ENCODE assay signal across 10 cellular contexts in the genomic region with DNA sequence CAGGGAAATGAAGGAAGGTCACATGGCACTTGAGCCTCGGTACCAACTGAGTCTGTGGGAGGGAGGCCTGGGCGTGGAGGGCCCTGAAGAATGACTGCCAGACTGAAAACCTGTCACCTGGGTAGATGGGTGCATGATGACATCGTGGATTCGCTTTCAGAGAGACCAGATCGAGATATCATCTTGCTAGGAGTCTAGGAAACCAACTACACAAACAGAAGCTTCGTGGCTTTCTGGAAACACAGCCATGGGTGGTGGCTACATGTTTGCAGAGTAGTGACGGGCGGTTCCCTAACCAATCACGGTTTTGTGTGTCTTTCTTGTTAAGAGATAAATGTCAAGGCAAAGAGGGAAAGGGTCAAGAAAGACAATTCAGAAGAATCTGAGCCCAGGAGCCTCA.
A peak's percentile ranks its signal among the peaks of the same experiment; 100 is the strongest.
DNase-seq lines count a peak whose midpoint lies in the region; ATAC-seq and TF ChIP-seq lines count a peak whose summit lies in the region.
"Had no signal": no experiment of that assay in that cellular context is flagged by ENCODE, and none has a peak within 500 bp of the region (broad histone marks: within the 10 kb centered on the region; RNA-seq: fewer than 3 reads in every experiment).

No MANE protein-coding gene starts in this region.

- intact Hi-C loops in ovary (cut with DNase I) = no loop called here

- H2AK5ac ChIP-seq in H9 (ENCODE audit: insufficient read length, low read length) = no peak overlapping the region

- H3K9me2 ChIP-seq in OCI-LY1 (ENCODE audit: low read depth, low read length) = no peaks in the 10 kb centered on the region

- no peaks in the 10 kb centered on the region for H3F3A ChIP-seq in OCI-LY1 (ENCODE audit: insufficient read depth, low read length)

- peaks cover 7% of the 10 kb centered on the region for H3K36me3 Mint-ChIP-seq in CD4-positive, CD25-positive, alpha-beta regulatory T cell
- peaks cover 16 to 35% (median 30%) of the 10 kb centered on the region in 3 experiments for H3K36me3 Mint-ChIP-seq in H9 (ENCODE audit: insufficient read depth in 1 of 3, low read depth in 3 of 3)

- peaks cover 0 to 8% (median 0%) of the 10 kb centered on the region in 7 donors for H3K9me3 Mint-ChIP-seq in CD4-positive, CD25-positive, alpha-beta regulatory T cell
- peaks cover 20 to 30% of the 10 kb centered on the region in 2 experiments for H3K9me3 Mint-ChIP-seq in H9

- ATAC-seq in CD4-positive, CD25-positive, alpha-beta regulatory T cell (ENCODE audit: low read depth in 2 of 2) = peak; percentile 60 to 72
- peak; percentile 37 for ATAC-seq in GM21619 (IDR thresholded peaks at IDR 0.05; ENCODE audit: unreplicated experiment)

- DNase-seq in CD4-positive, CD25-positive, alpha-beta regulatory T cell = peak; percentile 23 to 62 (median 54)
- DNase-seq in effector CD4-positive, alpha-beta T cell = peak; percentile 42
- DNase-seq in NCI-H1417 (lab: John Stamatoyannopoulos, UW) (no peak), H9 (no peak), GOT3 (lab: John Stamatoyannopoulos, UW) (no peak), ovary (no peak)

- WGBS in H9 (ENCODE audit: extremely low coverage, insufficient read length, low lambda C conversion rate) = no CpG with 5 or more reads among the region's 9 CpGs
- 93 to 94% (median 93%) methylated on average over 9 of the region's 9 CpGs for WGBS in ovary, 3 donors

- no peak overlapping the region for H2BK15ac ChIP-seq in H9 (ENCODE audit: low read depth, low read length)

- no peaks in the 10 kb centered on the region for H3K23me2 ChIP-seq in H9 (ENCODE audit: insufficient read length, low read depth, low read length, poor library complexity, severe bottlenecking)

- TF ChIP-seq EP300 in ovary (IDR thresholded peaks at IDR 0.05) = no peak

- H3K9ac ChIP-seq in OCI-LY1 (ENCODE audit: low read length) (no peak overlapping the region), H9 (ENCODE audit: extremely low read depth, insufficient read length, low read length) (no peak overlapping the region)
- H3K9ac ChIP-seq: BLaER1 had no signal

- H3K18ac ChIP-seq in H9 (ENCODE audit: insufficient read length, low read depth, low read length) = no peak overlapping the region

- peak overlapping the region; percentile 95 to 97 (median 96) for H3K27ac Mint-ChIP-seq in CD4-positive, CD25-positive, alpha-beta regulatory T cell
- peak overlapping the region in 1 of 3 experiments; percentile 5; a peak in 2 of 7 replicates for H3K27ac Mint-ChIP-seq in H9

- no peak overlapping the region for H2BK5ac ChIP-seq in H9 (ENCODE audit: insufficient read length, low read length)

- no peaks in the 10 kb centered on the region for H3K27me3 ChIP-seq in CD4-positive, CD25-positive, alpha-beta regulatory T cell (ENCODE audit: control insufficient read depth, insufficient read depth, low read length)
- no peaks in the 10 kb centered on the region for H3K27me3 ChIP-seq in OCI-LY1 (ENCODE audit: insufficient read depth, low read length)
- H3K27me3 ChIP-seq in H9 (ENCODE audit: insufficient read depth, low read length) = no peaks in the 10 kb centered on the region
- H3K27me3 ChIP-seq in ovary = no peaks in the 10 kb centered on the region
- H3K27me3 ChIP-seq: BLaER1 had no signal

- H2AFZ ChIP-seq in OCI-LY1 (ENCODE audit: low read length) = no peak overlapping the region
- no peak overlapping the region for H2AFZ ChIP-seq in H9 (ENCODE audit: low read length)

- no peak overlapping the region for H4K5ac ChIP-seq in H9 (ENCODE audit: insufficient read length, low read depth, low read length)

- TF ChIP-seq POLR2A in ovary (IDR thresholded peaks at IDR 0.05) = no peak

- peak overlapping the region; percentile 72 for H3K27ac ChIP-seq in CD4-positive, CD25-positive, alpha-beta regulatory T cell (ENCODE audit: insufficient read depth, low read length, poor library complexity, severe bottlenecking)
- peak overlapping the region; percentile 55 for H3K27ac ChIP-seq in OCI-LY1 (ENCODE audit: low read depth, low read length, poor library complexity, severe bottlenecking)
- H3K27ac ChIP-seq in H9 (ENCODE audit: insufficient read length, low read depth, low read length) = no peak overlapping the region
- no peak overlapping the region for H3K27ac ChIP-seq in ovary
- H3K27ac ChIP-seq: BLaER1, SK-N-MC had no signal

- H3K4me2 ChIP-seq in OCI-LY1 (ENCODE audit: low read length) (no peak overlapping the region), H9 (ENCODE audit: insufficient read depth, insufficient read length, low read length) (no peak overlapping the region)
- H3K4me2 ChIP-seq: BLaER1 had no signal

- peaks cover 4% of the 10 kb centered on the region for H3K27me3 Mint-ChIP-seq in CD4-positive, CD25-positive, alpha-beta regulatory T cell
- H3K27me3 Mint-ChIP-seq in H9 (ENCODE audit: low read depth) = no peaks in the 10 kb centered on the region

- no peaks in the 10 kb centered on the region for H3K9me3 ChIP-seq in CD4-positive, CD25-positive, alpha-beta regulatory T cell (ENCODE audit: control insufficient read depth in 2 of 2, low read length in 2 of 2)
- H3K9me3 ChIP-seq in OCI-LY1 (ENCODE audit: low read length) = no peaks in the 10 kb centered on the region
- H3K9me3 ChIP-seq in H9 (ENCODE audit: control insufficient read depth, low read depth, low read length) = peaks cover 7% of the 10 kb centered on the region
- H3K9me3 ChIP-seq in ovary = no peaks in the 10 kb centered on the region

- H3K36me3 ChIP-seq in CD4-positive, CD25-positive, alpha-beta regulatory T cell (ENCODE audit: control insufficient read depth, insufficient read depth, low read length) = no peaks in the 10 kb centered on the region
- H3K36me3 ChIP-seq in OCI-LY1 (ENCODE audit: insufficient read depth, low read length) = no peaks in the 10 kb centered on the region
- H3K36me3 ChIP-seq in ovary = no peaks in the 10 kb centered on the region

- no peak overlapping the region for H2BK120ac ChIP-seq in H9 (ENCODE audit: low read depth, low read length, poor library complexity, severe bottlenecking)

- no peak overlapping the region for H3K56ac ChIP-seq in H9 (ENCODE audit: insufficient read length, low read depth, low read length)

- peaks cover 22% of the 10 kb centered on the region for H3K4me1 ChIP-seq in CD4-positive, CD25-positive, alpha-beta regulatory T cell (ENCODE audit: control insufficient read depth, insufficient read depth, low read length, poor library complexity, severe bottlenecking)
- peaks cover 10% of the 10 kb centered on the region for H3K4me1 ChIP-seq in OCI-LY1 (ENCODE audit: insufficient read depth, low read length, severe bottlenecking)
- no peaks in the 10 kb centered on the region; the same call in 1 of the 2 replicates for H3K4me1 ChIP-seq in H9 (ENCODE audit: insufficient read depth, low read length)
- no peaks in the 10 kb centered on the region for H3K4me1 ChIP-seq in ovary (ENCODE audit: insufficient read depth)

- H3K4me1 Mint-ChIP-seq in CD4-positive, CD25-positive, alpha-beta regulatory T cell = peaks cover 29 to 43% (median 35%) of the 10 kb centered on the region in 4 donors
- H3K4me1 Mint-ChIP-seq in H9 = peaks cover 0 to 6% of the 10 kb centered on the region in 2 experiments; a peak in 1 of 4 replicates

- H3K79me1 ChIP-seq in H9 (ENCODE audit: insufficient read depth, low read depth, low read length, poor library complexity, severe bottlenecking) = no peaks in the 10 kb centered on the region

- H3K4me3 ChIP-seq in CD4-positive, CD25-positive, alpha-beta regulatory T cell (ENCODE audit: low read depth, low read length) = peak overlapping the region; percentile 40
- H3K4me3 ChIP-seq in OCI-LY1 (ENCODE audit: low read depth, low read length, poor library complexity, severe bottlenecking) = no peak overlapping the region
- H3K4me3 ChIP-seq in ovary = no peak overlapping the region
- H3K4me3 ChIP-seq: BLaER1, SK-N-MC had no signal

- H4K91ac ChIP-seq in H9 (ENCODE audit: insufficient read length, low read depth, low read length) = no peak overlapping the region

- H3K79me2 ChIP-seq in OCI-LY1 (ENCODE audit: insufficient read depth, low read length) (no peaks in the 10 kb centered on the region), H9 (ENCODE audit: insufficient read depth, low read length) (no peaks in the 10 kb centered on the region)

- H3K4ac ChIP-seq in H9 (ENCODE audit: low read depth, low read length) = no peak overlapping the region

- TF ChIP-seq CTCF in OCI-LY1 (IDR thresholded peaks at IDR 0.05; ENCODE audit: low read length) (no peak), H9 (conservative IDR thresholded peaks at IDR 0.05) (no peak), ovary (IDR thresholded peaks at IDR 0.05) (no peak)

- H3K4me3 Mint-ChIP-seq in CD4-positive, CD25-positive, alpha-beta regulatory T cell = peak overlapping the region in 3 of 4 donors; percentile 13 to 70 (median 68)
- no peak overlapping the region for H3K4me3 Mint-ChIP-seq in H9

- H3T11ph ChIP-seq in H9 (ENCODE audit: low read length) = no peak overlapping the region

- no peak overlapping the region for H2BK20ac ChIP-seq in H9 (ENCODE audit: low read depth, low read length, poor library complexity, severe bottlenecking)

- no peak overlapping the region for H2BK12ac ChIP-seq in H9 (ENCODE audit: insufficient read length, low read depth, low read length)

- no peak overlapping the region for H4K8ac ChIP-seq in H9 (replicated peaks; ENCODE audit: insufficient read length, low read depth, low read length)

- no peak overlapping the region for H3K23ac ChIP-seq in H9 (ENCODE audit: insufficient read length, low read depth, low read length)

- H4K20me1 ChIP-seq in OCI-LY1 (ENCODE audit: insufficient read depth, low read length) (no peaks in the 10 kb centered on the region), H9 (ENCODE audit: control insufficient read depth, insufficient read depth, insufficient read length) (no peaks in the 10 kb centered on the region)
- H4K20me1 ChIP-seq: BLaER1 had no signal

- no peak overlapping the region for H3K14ac ChIP-seq in H9 (ENCODE audit: insufficient read depth, low read length)

Comparison
In these comparisons a context has a peak if more than half of its experiments do, and no peak if none do; other contexts are left out.
1. DNase-seq: peak in CD4-positive, CD25-positive, alpha-beta regulatory T cell (3 of 3) and effector CD4-positive, alpha-beta T cell (single experiment); none in NCI-H1417 (0 of 3), H9 (single experiment), GOT3 (single experiment) and ovary (0 of 5).
2. H3K27ac ChIP-seq: peak in CD4-positive, CD25-positive, alpha-beta regulatory T cell (single experiment) and OCI-LY1 (single experiment); none in H9 (single experiment) and ovary (0 of 2).
3. H3K4me3 Mint-ChIP-seq: peak in CD4-positive, CD25-positive, alpha-beta regulatory T cell (3 of 4); none in H9 (0 of 2).